In genomic region chr5:72137826-72138409, GRCh38 we compare ENCODE assay signal across 10 cellular contexts. TPM values are rescaled to one million over a fixed set of nuclear protein-coding genes. Genes with fewer than 3 reads are reported as not detected.
DNase-seq lines count a peak whose midpoint lies in the region; ATAC-seq and TF ChIP-seq lines count a peak whose summit lies in the region.
"Had no signal": no experiment of that assay in that cellular context is flagged by ENCODE, and none has a peak within 500 bp of the region (broad histone marks: within the 10 kb centered on the region; RNA-seq: fewer than 3 reads in every experiment).

No MANE protein-coding gene starts in this region.

- no peak overlapping the region for H2AFZ ChIP-seq in mesenchymal stem cell (ENCODE audit: low read depth, low read length)

- no peak overlapping the region for H3K4me2 ChIP-seq in mesenchymal stem cell (ENCODE audit: low read length, poor library complexity, severe bottlenecking)

- peaks cover 12% of the 10 kb centered on the region for H3K79me1 ChIP-seq in mesenchymal stem cell (replicated peaks; ENCODE audit: low read length, poor library complexity, severe bottlenecking)

- peaks cover 20% of the 10 kb centered on the region for H3K27me3 ChIP-seq in CD4-positive, CD25-positive, alpha-beta regulatory T cell (ENCODE audit: control insufficient read depth, insufficient read depth, low read length)
- H3K27me3 ChIP-seq in brain microvascular endothelial cell (replicated peaks) = no peaks in the 10 kb centered on the region
- H3K27me3 ChIP-seq in mesenchymal stem cell (ENCODE audit: control insufficient read depth in 1 of 2, insufficient read depth in 1 of 2, low read length in 2 of 2) = no peaks in the 10 kb centered on the region

- H2BK15ac ChIP-seq in mesenchymal stem cell (ENCODE audit: low read depth, poor library complexity, severe bottlenecking) = no peak overlapping the region

- H4K8ac ChIP-seq in mesenchymal stem cell (ENCODE audit: low read length) = no peak overlapping the region

- no peaks in the 10 kb centered on the region for H3K9me3 ChIP-seq in CD4-positive, CD25-positive, alpha-beta regulatory T cell (ENCODE audit: control insufficient read depth in 2 of 2, low read length in 2 of 2)
- H3K9me3 ChIP-seq in mesenchymal stem cell (ENCODE audit: control insufficient read depth, low read length) = no peaks in the 10 kb centered on the region

- H3K27ac ChIP-seq in CD4-positive, CD25-positive, alpha-beta regulatory T cell (ENCODE audit: insufficient read depth, low read length, poor library complexity, severe bottlenecking) = no peak overlapping the region
- H3K27ac ChIP-seq in brain microvascular endothelial cell (peak overlapping the region; percentile 85), mesenchymal stem cell (ENCODE audit: low read length, poor library complexity, severe bottlenecking) (no peak overlapping the region)

- 90% methylated on average over 1 of the region's 2 CpGs for WGBS in mesenchymal stem cell

- H2BK12ac ChIP-seq in mesenchymal stem cell (ENCODE audit: low read length in 2 of 2) = no peak overlapping the region

- DNase-seq in CD4-positive, CD25-positive, alpha-beta regulatory T cell = peak in 2 of 3 donors; percentile 12 to 39
- DNase-seq in brain microvascular endothelial cell (no peak), mesenchymal stem cell (no peak), NCI-H524 (lab: John Stamatoyannopoulos, UW) (no peak), NCI-H1092 treated with DMSO at 0.1 percent for 48 hours (lab: John Stamatoyannopoulos, UW) (no peak)
- no peak for DNase-seq in activated CD4-positive, alpha-beta memory T cell treated with anti-CD3 and anti-CD28 coated beads, Interleukin-2, amount 10 ng/mL, durations not matched to agents 7 days and 5 days
- DNase-seq: NCI-H226 had no signal

- no peak for TF ChIP-seq EP300 in Ishikawa (IDR thresholded peaks at IDR 0.05; ENCODE audit: borderline replicate concordance)

- TF ChIP-seq CTCF in brain microvascular endothelial cell (IDR thresholded peaks at IDR 0.05; ENCODE audit: low read depth, low read length, missing control alignments) = peak; percentile 53

- no peak overlapping the region for H2AK5ac ChIP-seq in mesenchymal stem cell (ENCODE audit: low read length, severe bottlenecking)

- no peaks in the 10 kb centered on the region for H3K36me3 Mint-ChIP-seq in CD4-positive, CD25-positive, alpha-beta regulatory T cell
- no peaks in the 10 kb centered on the region for H3K36me3 Mint-ChIP-seq in activated CD4-positive, alpha-beta memory T cell treated with anti-CD3 and anti-CD28 coated beads, Interleukin-2, amount 10 ng/mL, durations not matched to agents 7 days and 5 days (ENCODE audit: low read depth)
- H3K36me3 Mint-ChIP-seq: activated naive CD4-positive, alpha-beta T cell treated with anti-CD3 and anti-CD28 coated beads, Interleukin-2, amount 50 U/mL, for 24 hours had no signal

- H3K14ac ChIP-seq in mesenchymal stem cell (ENCODE audit: low read length in 2 of 2) = no peak overlapping the region

- H3K23ac ChIP-seq in mesenchymal stem cell (ENCODE audit: low read length in 2 of 2) = no peak overlapping the region

- POLR2A ChIA-PET in activated CD4-positive, alpha-beta memory T cell treated with anti-CD3 and anti-CD28 coated beads, Interleukin-2, amount 10 ng/mL, durations not matched to agents 7 days and 5 days (lab: Charles Lee) = no interaction called here

- H3K18ac ChIP-seq in mesenchymal stem cell (ENCODE audit: low read depth in 1 of 2, low read length in 2 of 2) = no peak overlapping the region

- H3K27me3 Mint-ChIP-seq in CD4-positive, CD25-positive, alpha-beta regulatory T cell = peaks cover 32% of the 10 kb centered on the region
- H3K27me3 Mint-ChIP-seq in activated CD4-positive, alpha-beta memory T cell treated with anti-CD3 and anti-CD28 coated beads, Interleukin-2, amount 10 ng/mL, durations not matched to agents 7 days and 5 days = peaks cover 72% of the 10 kb centered on the region

- H3K4me3 ChIP-seq in CD4-positive, CD25-positive, alpha-beta regulatory T cell (ENCODE audit: low read depth, low read length) = no peak overlapping the region
- H3K4me3 ChIP-seq in brain microvascular endothelial cell (ENCODE audit: low read depth, low read length) (no peak overlapping the region), mesenchymal stem cell (ENCODE audit: insufficient read depth in 1 of 2, low read depth in 1 of 2, low read length in 2 of 2) (no peak overlapping the region)

- H3K9me3 Mint-ChIP-seq in CD4-positive, CD25-positive, alpha-beta regulatory T cell = no peaks in the 10 kb centered on the region
- H3K9me3 Mint-ChIP-seq in activated CD4-positive, alpha-beta memory T cell treated with anti-CD3 and anti-CD28 coated beads, Interleukin-2, amount 10 ng/mL, durations not matched to agents 7 days and 5 days = no peaks in the 10 kb centered on the region
- H3K9me3 Mint-ChIP-seq: activated naive CD4-positive, alpha-beta T cell treated with anti-CD3 and anti-CD28 coated beads, Interleukin-2, amount 50 U/mL, for 24 hours had no signal

- no peak overlapping the region for H3K4me3 Mint-ChIP-seq in CD4-positive, CD25-positive, alpha-beta regulatory T cell
- no peak overlapping the region for H3K4me3 Mint-ChIP-seq in activated CD4-positive, alpha-beta memory T cell treated with anti-CD3 and anti-CD28 coated beads, Interleukin-2, amount 10 ng/mL, durations not matched to agents 7 days and 5 days
- H3K4me3 Mint-ChIP-seq: activated naive CD4-positive, alpha-beta T cell treated with anti-CD3 and anti-CD28 coated beads, Interleukin-2, amount 50 U/mL, for 24 hours had no signal

- in situ Hi-C loops in brain microvascular endothelial cell (cut with HindIII; ENCODE audit: low pct_ligation_motif_present, low sequenced_read_pairs) = no loop called here

- H2BK5ac ChIP-seq in mesenchymal stem cell (ENCODE audit: low read depth, low read length, poor library complexity, severe bottlenecking) = no peak overlapping the region

- H3K4me1 Mint-ChIP-seq in CD4-positive, CD25-positive, alpha-beta regulatory T cell = peaks cover 0 to 6% (median 0%) of the 10 kb centered on the region in 4 donors
- peaks cover 12% of the 10 kb centered on the region for H3K4me1 Mint-ChIP-seq in activated CD4-positive, alpha-beta memory T cell treated with anti-CD3 and anti-CD28 coated beads, Interleukin-2, amount 10 ng/mL, durations not matched to agents 7 days and 5 days

- H3K36me3 ChIP-seq in CD4-positive, CD25-positive, alpha-beta regulatory T cell (ENCODE audit: control insufficient read depth, insufficient read depth, low read length) = no peaks in the 10 kb centered on the region
- H3K36me3 ChIP-seq in brain microvascular endothelial cell (replicated peaks) = peaks cover 4% of the 10 kb centered on the region
- H3K36me3 ChIP-seq in mesenchymal stem cell (ENCODE audit: control insufficient read depth in 1 of 2, insufficient read depth in 2 of 2, low read depth in 1 of 2, low read length in 2 of 2) = peaks cover 6 to 18% of the 10 kb centered on the region in 2 experiments

- H2BK120ac ChIP-seq in mesenchymal stem cell (ENCODE audit: low read depth, low read length) = no peak overlapping the region

- no peak for ATAC-seq in CD4-positive, CD25-positive, alpha-beta regulatory T cell (ENCODE audit: low read depth in 2 of 2)
- no peak for ATAC-seq in HG02938 (IDR thresholded peaks at IDR 0.05; ENCODE audit: unreplicated experiment)

- H3K9ac ChIP-seq in mesenchymal stem cell (ENCODE audit: low read length) = peak overlapping the region; percentile 76

- H4K91ac ChIP-seq in mesenchymal stem cell (ENCODE audit: low read length) = no peak overlapping the region

- CTCF ChIA-PET in activated CD4-positive, alpha-beta memory T cell treated with anti-CD3 and anti-CD28 coated beads, Interleukin-2, amount 10 ng/mL, durations not matched to agents 7 days and 5 days (lab: Charles Lee) = interaction anchor here (0.9 kb wide), 2 partner anchors 131 to 172 kb away, joined by 3 to 4 read pairs; no protein-coding TSS in a partner anchor

- no peak overlapping the region for H3K27ac Mint-ChIP-seq in CD4-positive, CD25-positive, alpha-beta regulatory T cell
- H3K27ac Mint-ChIP-seq in activated CD4-positive, alpha-beta memory T cell treated with anti-CD3 and anti-CD28 coated beads, Interleukin-2, amount 10 ng/mL, durations not matched to agents 7 days and 5 days = no peak overlapping the region

- H3K4ac ChIP-seq in mesenchymal stem cell (ENCODE audit: low read depth in 1 of 2, low read length in 2 of 2) = no peak overlapping the region

- peak; percentile 58 for TF ChIP-seq RAD21 in Ishikawa (IDR thresholded peaks at IDR 0.05; ENCODE audit: low read depth)

- H3K4me1 ChIP-seq in CD4-positive, CD25-positive, alpha-beta regulatory T cell (ENCODE audit: control insufficient read depth, insufficient read depth, low read length, poor library complexity, severe bottlenecking) = no peaks in the 10 kb centered on the region
- H3K4me1 ChIP-seq in mesenchymal stem cell (ENCODE audit: control insufficient read depth, insufficient read depth, low read depth, low read length) = peaks cover 16% of the 10 kb centered on the region

TF ChIP-seq in Ishikawa, 13 proteins besides CTCF, POLR2A, EP300 and RAD21 (continues in another document):
- TF ChIP-seq ZBTB7A (IDR thresholded peaks at IDR 0.05; ENCODE audit: low read depth) = no peak
- TF ChIP-seq CEBPB (IDR thresholded peaks at IDR 0.05) = no peak
- no peak for TF ChIP-seq USF1 (IDR thresholded peaks at IDR 0.05)
- TF ChIP-seq MAX (IDR thresholded peaks at IDR 0.05) = no peak
- TF ChIP-seq CREB1 (IDR thresholded peaks at IDR 0.05; ENCODE audit: low read depth) = no peak
- no peak for TF ChIP-seq TEAD4 (IDR thresholded peaks at IDR 0.05)
- TF ChIP-seq FOXM1 (IDR thresholded peaks at IDR 0.05; ENCODE audit: borderline replicate concordance, low read depth) = no peak
- TF ChIP-seq TAF1 (IDR thresholded peaks at IDR 0.05; ENCODE audit: low read depth) = no peak

RNA-seq across cellular contexts. Expression of gene MAP1B, which starts 30.6 kb away (rescaled TPM):
- 0.12 TPM for total RNA-seq in CD4-positive, CD25-positive, alpha-beta regulatory T cell
- under 1 TPM; 0.13 to 0.23 (median 0.14) TPM for polyA plus RNA-seq in CD4-positive, CD25-positive, alpha-beta regulatory T cell
- polyA plus RNA-seq in mesenchymal stem cell (2013, experiment 1 of 2) = 39.4 TPM
- 35.3 TPM for polyA plus RNA-seq in mesenchymal stem cell (2013, experiment 2 of 2)
- under 1 TPM; 0.25 to 0.30 TPM for total RNA-seq in activated CD4-positive, alpha-beta memory T cell treated with anti-CD3 and anti-CD28 coated beads, Interleukin-2, amount 10 ng/mL, durations not matched to agents 7 days and 5 days

Comparison
In these comparisons a context has a peak if more than half of its experiments do, and no peak if none do; other contexts are left out.
1. DNase-seq: peak in CD4-positive, CD25-positive, alpha-beta regulatory T cell (2 of 3); none in brain microvascular endothelial cell (single experiment), mesenchymal stem cell (single experiment), NCI-H524 (0 of 2), activated CD4-positive, alpha-beta memory T cell treated with anti-CD3 and anti-CD28 coated beads, Interleukin-2, amount 10 ng/mL, durations not matched to agents 7 days and 5 days (single experiment) and NCI-H1092 treated with DMSO at 0.1 percent for 48 hours (single experiment).